15 cellular contexts compared by ENCODE assay signal in genomic region chr2:73832905-73833304, GRCh38. TPM values are rescaled to one million over a fixed set of nuclear protein-coding genes. Genes with fewer than 3 reads are reported as not detected.
A peak's percentile ranks its signal among the peaks of the same experiment; 100 is the strongest.
DNase-seq lines count a peak whose midpoint lies in the region; ATAC-seq and TF ChIP-seq lines count a peak whose summit lies in the region.
"Had no signal": no experiment of that assay in that cellular context is flagged by ENCODE, and none has a peak within 500 bp of the region (broad histone marks: within the 10 kb centered on the region; RNA-seq: fewer than 3 reads in every experiment).

No MANE protein-coding gene starts in this region.

- H3K4me1 ChIP-seq in PC-9 (replicated peaks; ENCODE audit: insufficient read depth) = peaks cover 36% of the 10 kb centered on the region

- no peaks in the 10 kb centered on the region; the same call in 1 of the 2 replicates for H4K20me1 ChIP-seq in PC-9 (ENCODE audit: insufficient read depth)

- H2AFZ ChIP-seq in PC-9 = no peak overlapping the region

- H3K27ac ChIP-seq in PC-9 = peak overlapping the region; percentile 11; the same call in 1 of the 2 replicates

- POLR2A ChIA-PET in PC-9 (lab: Charles Lee; ENCODE audit: unreplicated experiment) = no interaction called here

- H3F3A ChIP-seq in PC-9 (ENCODE audit: insufficient read depth, low read depth) = peaks cover 8% of the 10 kb centered on the region; the same call in 1 of the 2 replicates

- H3K9me3 Mint-ChIP-seq in stimulated activated naive CD8-positive, alpha-beta T cell treated with anti-CD3 and anti-CD28 coated beads, Interleukin-15, Interleukin-2, amounts not matched to agents 100 ng/mL and 50 ng/mL, for 24 hours = peaks cover 4% of the 10 kb centered on the region
- H3K9me3 Mint-ChIP-seq: activated B cell treated with CpG ODN at 0.5 μM for 24 hours had no signal

- peaks cover 29% of the 10 kb centered on the region for H3K36me3 ChIP-seq in PC-9 (ENCODE audit: low read depth)

- H3K4me2 ChIP-seq in PC-9 = 0 out of 2 replicates have a peak overlapping the region, but pooled peaks have one; percentile 13

- peaks cover 56% of the 10 kb centered on the region for H3K4me1 Mint-ChIP-seq in stimulated activated naive CD8-positive, alpha-beta T cell treated with anti-CD3 and anti-CD28 coated beads, Interleukin-15, Interleukin-2, amounts not matched to agents 100 ng/mL and 50 ng/mL, for 24 hours (ENCODE audit: low read depth)

- no peaks in the 10 kb centered on the region for H3K27me3 ChIP-seq in PC-9 (ENCODE audit: insufficient read depth, low read depth)

- H3K9me2 ChIP-seq in PC-9 (ENCODE audit: insufficient read depth) = no peaks in the 10 kb centered on the region

- intact Hi-C loops in PC-9 (cut with micrococcal nuclease; ENCODE audit: unreplicated experiment) = no loop called here

- peaks cover 41% of the 10 kb centered on the region for H3K36me3 Mint-ChIP-seq in stimulated activated naive CD8-positive, alpha-beta T cell treated with anti-CD3 and anti-CD28 coated beads, Interleukin-15, Interleukin-2, amounts not matched to agents 100 ng/mL and 50 ng/mL, for 24 hours (ENCODE audit: low read depth)

- no peak overlapping the region for H3K4me3 ChIP-seq in PC-9
- H3K4me3 ChIP-seq: HAP-1 had no signal

- peak overlapping the region; percentile 56 for H3K27ac Mint-ChIP-seq in stimulated activated naive CD8-positive, alpha-beta T cell treated with anti-CD3 and anti-CD28 coated beads, Interleukin-15, Interleukin-2, amounts not matched to agents 100 ng/mL and 50 ng/mL, for 24 hours
- H3K27ac Mint-ChIP-seq: activated B cell treated with CpG ODN at 0.5 μM for 24 hours had no signal

- CTCF ChIA-PET in PC-9 (lab: Charles Lee) = no interaction called here

- H3K4me3 Mint-ChIP-seq in stimulated activated naive CD8-positive, alpha-beta T cell treated with anti-CD3 and anti-CD28 coated beads, Interleukin-15, Interleukin-2, amounts not matched to agents 100 ng/mL and 50 ng/mL, for 24 hours = no peak overlapping the region
- H3K4me3 Mint-ChIP-seq: activated B cell treated with CpG ODN at 0.5 μM for 24 hours had no signal

- ATAC-seq in stimulated activated naive CD8-positive, alpha-beta T cell treated with anti-CD3 and anti-CD28 coated beads, Interleukin-15, Interleukin-2, amounts not matched to agents 100 U/mL and 50 U/mL, for 24 hours = no peak
- no peak for ATAC-seq in HG03039 (IDR thresholded peaks at IDR 0.05; ENCODE audit: unreplicated experiment)

- DNase-seq in stimulated activated naive CD8-positive, alpha-beta T cell treated with anti-CD3 and anti-CD28 coated beads, Interleukin-15, Interleukin-2, amounts not matched to agents 100 U/mL and 50 U/mL, for 24 hours = no peak
- DNase-seq in PC-9 = peak in 1 of 2 experiments; percentile 80
- peak; percentile 69 for DNase-seq in fibroblast of gingiva (ENCODE audit: low read depth)
- DNase-seq in NOMO-1 treated with dmso at 0.1 percent for 144 hours (lab: John Stamatoyannopoulos, UW; ENCODE audit: unreplicated experiment) = no peak
- DNase-seq in Kasumi-1 (lab: John Stamatoyannopoulos, UW) = no peak
- no peak for DNase-seq in GM19240 (ENCODE audit: insufficient read length, low spot score)
- DNase-seq: activated B cell treated with CpG ODN at 0.5 μM for 24 hours; amygdala; naive B cell; stimulated activated CD4-positive, alpha-beta T cell treated with anti-CD3 and anti-CD28 coated beads, Interleukin-4, amount 100 ng/mL, for 1 hour had no signal

- H3K27me3 Mint-ChIP-seq in stimulated activated naive CD8-positive, alpha-beta T cell treated with anti-CD3 and anti-CD28 coated beads, Interleukin-15, Interleukin-2, amounts not matched to agents 100 ng/mL and 50 ng/mL, for 24 hours = no peaks in the 10 kb centered on the region
- H3K27me3 Mint-ChIP-seq: activated B cell treated with CpG ODN at 0.5 μM for 24 hours, naive B cell had no signal

- no peaks in the 10 kb centered on the region for H3K9me3 ChIP-seq in PC-9 (ENCODE audit: insufficient read depth, low read depth)
- H3K9me3 ChIP-seq: HAP-1 had no signal

- H3K79me2 ChIP-seq in PC-9 (ENCODE audit: low read depth) = peaks cover 45% of the 10 kb centered on the region

- BruUV-seq in PC-9 (replicated peaks; lab: Mats Ljungman, UMichigan) = no TSS peak

- no peak for TF ChIP-seq CTCF in PC-9 (conservative IDR thresholded peaks at IDR 0.05)

RNA-seq across cellular contexts. Expression of gene STAMBP, which starts 4.1 kb away (rescaled TPM):
- 42.9 and 52.2 TPM in 2 replicates for total RNA-seq in PC-9 (2021)

RNA-seq across cellular contexts. Expression of gene C2orf78, which starts 48.9 kb away (rescaled TPM):
- total RNA-seq in PC-9 (2021) = not detected in 2 replicates
- total RNA-seq: activated B cell treated with CpG ODN at 0.5 μM for 24 hours, glomerular endothelial cell, ureter had no signal

RNA-seq across cellular contexts. Expression of gene DUSP11, which starts 53.0 kb away (rescaled TPM):
- 18.8 and 24.1 TPM in 2 replicates for total RNA-seq in PC-9 (2021)

RNA-seq across cellular contexts. Expression of gene ACTG2, which starts 59.9 kb away (rescaled TPM):
- total RNA-seq in PC-9 (2021) = not detected in 2 replicates
- total RNA-seq: activated B cell treated with CpG ODN at 0.5 μM for 24 hours had no signal
